In the genomic region with DNA sequence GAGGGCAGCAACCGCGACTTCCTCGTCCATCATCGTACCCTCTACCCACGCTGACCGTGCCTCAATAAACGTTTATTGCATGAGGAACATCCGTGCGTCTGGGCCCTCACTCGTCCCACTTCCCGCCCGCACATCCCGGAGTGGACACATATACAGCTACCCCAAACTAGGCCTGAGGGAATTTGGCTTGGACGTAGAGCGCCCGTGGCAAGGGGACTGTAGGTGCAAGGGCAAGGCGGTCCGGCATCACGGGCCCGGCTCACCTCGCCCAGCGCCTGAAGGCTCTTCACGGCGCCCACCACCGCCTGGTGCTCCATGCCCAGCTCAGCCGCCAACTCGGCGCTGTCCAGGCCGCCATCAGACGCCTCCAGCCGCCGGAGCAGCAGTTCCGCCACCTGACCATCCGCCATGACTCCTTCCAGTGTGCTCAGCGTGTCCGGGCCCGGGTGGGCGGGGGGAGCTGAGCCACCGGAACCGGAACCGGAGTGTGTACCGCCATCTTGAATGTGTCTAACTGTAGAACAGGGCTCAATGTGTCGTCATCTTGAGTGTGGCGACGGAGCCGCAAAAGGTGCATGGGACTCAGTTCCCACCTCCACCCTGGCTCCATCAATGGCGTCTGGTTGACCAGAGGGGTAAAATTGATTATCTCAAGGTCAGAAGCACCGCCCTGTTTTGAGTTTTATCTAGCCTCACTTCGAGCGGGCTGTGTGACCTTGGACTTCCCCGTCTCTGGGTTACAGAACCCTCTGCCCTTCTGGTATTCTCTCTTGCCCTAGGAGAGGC, we compare ENCODE assay signal across 1 cellular context.
TF ChIP-seq lines count a peak whose summit lies in the region.

A gene (minus strand): TSS at position 425 of the 786 bp plus-strand sequence. CDS start 15 bp downstream, at position 410.

TF ChIP-seq in HepG2, 621 proteins besides CTCF, POLR2A, EP300 and RAD21 (continued from another document and continues in another):
- TF ChIP-seq, protein P1, sequence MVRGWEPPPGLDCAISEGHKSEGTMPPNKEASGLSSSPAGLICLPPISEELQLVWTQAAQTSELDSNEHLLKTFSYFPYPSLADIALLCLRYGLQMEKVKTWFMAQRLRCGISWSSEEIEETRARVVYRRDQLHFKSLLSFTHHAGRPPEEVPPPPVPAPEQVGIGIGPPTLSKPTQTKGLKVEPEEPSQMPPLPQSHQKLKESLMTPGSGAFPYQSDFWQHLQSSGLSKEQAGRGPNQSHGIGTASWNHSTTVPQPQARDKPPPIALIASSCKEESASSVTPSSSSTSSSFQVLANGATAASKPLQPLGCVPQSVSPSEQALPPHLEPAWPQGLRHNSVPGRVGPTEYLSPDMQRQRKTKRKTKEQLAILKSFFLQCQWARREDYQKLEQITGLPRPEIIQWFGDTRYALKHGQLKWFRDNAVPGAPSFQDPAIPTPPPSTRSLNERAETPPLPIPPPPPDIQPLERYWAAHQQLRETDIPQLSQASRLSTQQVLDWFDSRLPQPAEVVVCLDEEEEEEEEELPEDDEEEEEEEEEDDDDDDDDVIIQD (CRISPR knock-in tag; IDR thresholded peaks at IDR 0.05; ENCODE audit: low read depth): 0 out of 2 replicates have a peak, but pooled peaks have one; percentile 9
- TF ChIP-seq TAF1 (CRISPR knock-in tag; IDR thresholded peaks at IDR 0.05) (peak; percentile 97), PITX1 (CRISPR knock-in tag; IDR thresholded peaks at IDR 0.05) (no peak; the same call in 1 of the 2 replicates), TAF15 (IDR thresholded peaks at IDR 0.05; ENCODE audit: low read depth, low read length, poor library complexity, severe bottlenecking) (no peak), ZNF772 (CRISPR knock-in tag; IDR thresholded peaks at IDR 0.05) (peak; percentile 63), SRY (CRISPR knock-in tag; IDR thresholded peaks at IDR 0.05) (0 out of 2 replicates have a peak, but pooled peaks have one; percentile 49), ATF1 (CRISPR knock-in tag; IDR thresholded peaks at IDR 0.05) (no peak), ATF7-NPFF (CRISPR knock-in tag; IDR thresholded peaks at IDR 0.05; ENCODE audit: low read depth) (0 out of 2 replicates have a peak, but pooled peaks have one; percentile 62), MED1 (CRISPR knock-in tag; IDR thresholded peaks at IDR 0.05) (no peak; the same call in none of the 2 replicates), NKX3-1 (CRISPR knock-in tag; IDR thresholded peaks at IDR 0.05) (no peak), ZNF263 (CRISPR knock-in tag; IDR thresholded peaks at IDR 0.05) (no peak), DNMT1 (CRISPR knock-in tag; IDR thresholded peaks at IDR 0.05) (no peak; the same call in 1 of the 2 replicates), SMARCE1 (IDR thresholded peaks at IDR 0.05; ENCODE audit: borderline replicate concordance) (no peak), SP5 (CRISPR knock-in tag; IDR thresholded peaks at IDR 0.05; ENCODE audit: borderline replicate concordance, low read depth) (peak; percentile 41; the same call in 1 of the 2 replicates), RAD51 (IDR thresholded peaks at IDR 0.05; ENCODE audit: borderline replicate concordance) (no peak), MTF1 (CRISPR knock-in tag; IDR thresholded peaks at IDR 0.05) (no peak), XBP1 (CRISPR knock-in tag; IDR thresholded peaks at IDR 0.05) (no peak), CBFB (CRISPR knock-in tag; IDR thresholded peaks at IDR 0.05) (peak; percentile 65), ZBTB20 (CRISPR knock-in tag; IDR thresholded peaks at IDR 0.05; ENCODE audit: borderline replicate concordance, low read depth) (0 out of 2 replicates have a peak, but pooled peaks have one; percentile 17), CAMTA2 (CRISPR knock-in tag; IDR thresholded peaks at IDR 0.05; ENCODE audit: borderline replicate concordance) (peak; percentile 24; the same call in 1 of the 2 replicates)
- TF ChIP-seq, protein P2, sequence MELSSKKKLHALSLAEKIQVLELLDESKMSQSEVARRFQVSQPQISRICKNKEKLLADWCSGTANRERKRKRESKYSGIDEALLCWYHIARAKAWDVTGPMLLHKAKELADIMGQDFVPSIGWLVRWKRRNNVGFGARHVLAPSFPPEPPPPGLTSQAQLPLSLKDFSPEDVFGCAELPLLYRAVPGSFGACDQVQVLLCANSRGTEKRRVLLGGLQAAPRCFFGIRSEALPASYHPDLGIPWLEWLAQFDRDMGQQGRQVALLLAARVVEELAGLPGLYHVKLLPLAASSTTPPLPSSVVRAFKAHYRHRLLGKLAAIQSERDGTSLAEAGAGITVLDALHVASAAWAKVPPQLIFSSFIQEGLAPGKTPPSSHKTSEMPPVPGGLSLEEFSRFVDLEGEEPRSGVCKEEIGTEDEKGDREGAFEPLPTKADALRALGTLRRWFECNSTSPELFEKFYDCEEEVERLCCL (CRISPR knock-in tag; IDR thresholded peaks at IDR 0.05; ENCODE audit: borderline replicate concordance): no peak
- TF ChIP-seq, protein P3, sequence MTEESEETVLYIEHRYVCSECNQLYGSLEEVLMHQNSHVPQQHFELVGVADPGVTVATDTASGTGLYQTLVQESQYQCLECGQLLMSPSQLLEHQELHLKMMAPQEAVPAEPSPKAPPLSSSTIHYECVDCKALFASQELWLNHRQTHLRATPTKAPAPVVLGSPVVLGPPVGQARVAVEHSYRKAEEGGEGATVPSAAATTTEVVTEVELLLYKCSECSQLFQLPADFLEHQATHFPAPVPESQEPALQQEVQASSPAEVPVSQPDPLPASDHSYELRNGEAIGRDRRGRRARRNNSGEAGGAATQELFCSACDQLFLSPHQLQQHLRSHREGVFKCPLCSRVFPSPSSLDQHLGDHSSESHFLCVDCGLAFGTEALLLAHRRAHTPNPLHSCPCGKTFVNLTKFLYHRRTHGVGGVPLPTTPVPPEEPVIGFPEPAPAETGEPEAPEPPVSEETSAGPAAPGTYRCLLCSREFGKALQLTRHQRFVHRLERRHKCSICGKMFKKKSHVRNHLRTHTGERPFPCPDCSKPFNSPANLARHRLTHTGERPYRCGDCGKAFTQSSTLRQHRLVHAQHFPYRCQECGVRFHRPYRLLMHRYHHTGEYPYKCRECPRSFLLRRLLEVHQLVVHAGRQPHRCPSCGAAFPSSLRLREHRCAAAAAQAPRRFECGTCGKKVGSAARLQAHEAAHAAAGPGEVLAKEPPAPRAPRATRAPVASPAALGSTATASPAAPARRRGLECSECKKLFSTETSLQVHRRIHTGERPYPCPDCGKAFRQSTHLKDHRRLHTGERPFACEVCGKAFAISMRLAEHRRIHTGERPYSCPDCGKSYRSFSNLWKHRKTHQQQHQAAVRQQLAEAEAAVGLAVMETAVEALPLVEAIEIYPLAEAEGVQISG (CRISPR knock-in tag; IDR thresholded peaks at IDR 0.05): peak; percentile 95
- TF ChIP-seq, protein P4, sequence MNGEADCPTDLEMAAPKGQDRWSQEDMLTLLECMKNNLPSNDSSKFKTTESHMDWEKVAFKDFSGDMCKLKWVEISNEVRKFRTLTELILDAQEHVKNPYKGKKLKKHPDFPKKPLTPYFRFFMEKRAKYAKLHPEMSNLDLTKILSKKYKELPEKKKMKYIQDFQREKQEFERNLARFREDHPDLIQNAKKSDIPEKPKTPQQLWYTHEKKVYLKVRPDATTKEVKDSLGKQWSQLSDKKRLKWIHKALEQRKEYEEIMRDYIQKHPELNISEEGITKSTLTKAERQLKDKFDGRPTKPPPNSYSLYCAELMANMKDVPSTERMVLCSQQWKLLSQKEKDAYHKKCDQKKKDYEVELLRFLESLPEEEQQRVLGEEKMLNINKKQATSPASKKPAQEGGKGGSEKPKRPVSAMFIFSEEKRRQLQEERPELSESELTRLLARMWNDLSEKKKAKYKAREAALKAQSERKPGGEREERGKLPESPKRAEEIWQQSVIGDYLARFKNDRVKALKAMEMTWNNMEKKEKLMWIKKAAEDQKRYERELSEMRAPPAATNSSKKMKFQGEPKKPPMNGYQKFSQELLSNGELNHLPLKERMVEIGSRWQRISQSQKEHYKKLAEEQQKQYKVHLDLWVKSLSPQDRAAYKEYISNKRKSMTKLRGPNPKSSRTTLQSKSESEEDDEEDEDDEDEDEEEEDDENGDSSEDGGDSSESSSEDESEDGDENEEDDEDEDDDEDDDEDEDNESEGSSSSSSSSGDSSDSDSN (CRISPR knock-in tag; IDR thresholded peaks at IDR 0.05): peak; percentile 84
- TF ChIP-seq, protein P5, sequence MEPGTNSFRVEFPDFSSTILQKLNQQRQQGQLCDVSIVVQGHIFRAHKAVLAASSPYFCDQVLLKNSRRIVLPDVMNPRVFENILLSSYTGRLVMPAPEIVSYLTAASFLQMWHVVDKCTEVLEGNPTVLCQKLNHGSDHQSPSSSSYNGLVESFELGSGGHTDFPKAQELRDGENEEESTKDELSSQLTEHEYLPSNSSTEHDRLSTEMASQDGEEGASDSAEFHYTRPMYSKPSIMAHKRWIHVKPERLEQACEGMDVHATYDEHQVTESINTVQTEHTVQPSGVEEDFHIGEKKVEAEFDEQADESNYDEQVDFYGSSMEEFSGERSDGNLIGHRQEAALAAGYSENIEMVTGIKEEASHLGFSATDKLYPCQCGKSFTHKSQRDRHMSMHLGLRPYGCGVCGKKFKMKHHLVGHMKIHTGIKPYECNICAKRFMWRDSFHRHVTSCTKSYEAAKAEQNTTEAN (CRISPR knock-in tag; conservative IDR thresholded peaks at IDR 0.05): no peak
- TF ChIP-seq, protein P6, sequence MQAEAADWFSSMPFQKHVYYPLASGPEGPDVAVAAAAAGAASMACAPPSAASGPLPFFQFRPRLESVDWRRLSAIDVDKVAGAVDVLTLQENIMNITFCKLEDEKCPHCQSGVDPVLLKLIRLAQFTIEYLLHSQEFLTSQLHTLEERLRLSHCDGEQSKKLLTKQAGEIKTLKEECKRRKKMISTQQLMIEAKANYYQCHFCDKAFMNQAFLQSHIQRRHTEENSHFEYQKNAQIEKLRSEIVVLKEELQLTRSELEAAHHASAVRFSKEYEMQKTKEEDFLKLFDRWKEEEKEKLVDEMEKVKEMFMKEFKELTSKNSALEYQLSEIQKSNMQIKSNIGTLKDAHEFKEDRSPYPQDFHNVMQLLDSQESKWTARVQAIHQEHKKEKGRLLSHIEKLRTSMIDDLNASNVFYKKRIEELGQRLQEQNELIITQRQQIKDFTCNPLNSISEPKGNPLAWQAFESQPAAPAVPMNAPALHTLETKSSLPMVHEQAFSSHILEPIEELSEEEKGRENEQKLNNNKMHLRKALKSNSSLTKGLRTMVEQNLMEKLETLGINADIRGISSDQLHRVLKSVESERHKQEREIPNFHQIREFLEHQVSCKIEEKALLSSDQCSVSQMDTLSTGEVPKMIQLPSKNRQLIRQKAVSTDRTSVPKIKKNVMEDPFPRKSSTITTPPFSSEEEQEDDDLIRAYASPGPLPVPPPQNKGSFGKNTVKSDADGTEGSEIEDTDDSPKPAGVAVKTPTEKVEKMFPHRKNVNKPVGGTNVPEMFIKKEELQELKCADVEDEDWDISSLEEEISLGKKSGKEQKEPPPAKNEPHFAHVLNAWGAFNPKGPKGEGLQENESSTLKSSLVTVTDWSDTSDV (CRISPR knock-in tag; IDR thresholded peaks at IDR 0.05): 0 out of 2 replicates have a peak, but pooled peaks have one; percentile 69
- TF ChIP-seq, protein P7, sequence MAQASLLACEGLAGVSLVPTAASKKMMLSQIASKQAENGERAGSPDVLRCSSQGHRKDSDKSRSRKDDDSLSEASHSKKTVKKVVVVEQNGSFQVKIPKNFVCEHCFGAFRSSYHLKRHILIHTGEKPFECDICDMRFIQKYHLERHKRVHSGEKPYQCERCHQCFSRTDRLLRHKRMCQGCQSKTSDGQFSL (CRISPR knock-in tag; IDR thresholded peaks at IDR 0.05): no peak
- TF ChIP-seq, protein P8, sequence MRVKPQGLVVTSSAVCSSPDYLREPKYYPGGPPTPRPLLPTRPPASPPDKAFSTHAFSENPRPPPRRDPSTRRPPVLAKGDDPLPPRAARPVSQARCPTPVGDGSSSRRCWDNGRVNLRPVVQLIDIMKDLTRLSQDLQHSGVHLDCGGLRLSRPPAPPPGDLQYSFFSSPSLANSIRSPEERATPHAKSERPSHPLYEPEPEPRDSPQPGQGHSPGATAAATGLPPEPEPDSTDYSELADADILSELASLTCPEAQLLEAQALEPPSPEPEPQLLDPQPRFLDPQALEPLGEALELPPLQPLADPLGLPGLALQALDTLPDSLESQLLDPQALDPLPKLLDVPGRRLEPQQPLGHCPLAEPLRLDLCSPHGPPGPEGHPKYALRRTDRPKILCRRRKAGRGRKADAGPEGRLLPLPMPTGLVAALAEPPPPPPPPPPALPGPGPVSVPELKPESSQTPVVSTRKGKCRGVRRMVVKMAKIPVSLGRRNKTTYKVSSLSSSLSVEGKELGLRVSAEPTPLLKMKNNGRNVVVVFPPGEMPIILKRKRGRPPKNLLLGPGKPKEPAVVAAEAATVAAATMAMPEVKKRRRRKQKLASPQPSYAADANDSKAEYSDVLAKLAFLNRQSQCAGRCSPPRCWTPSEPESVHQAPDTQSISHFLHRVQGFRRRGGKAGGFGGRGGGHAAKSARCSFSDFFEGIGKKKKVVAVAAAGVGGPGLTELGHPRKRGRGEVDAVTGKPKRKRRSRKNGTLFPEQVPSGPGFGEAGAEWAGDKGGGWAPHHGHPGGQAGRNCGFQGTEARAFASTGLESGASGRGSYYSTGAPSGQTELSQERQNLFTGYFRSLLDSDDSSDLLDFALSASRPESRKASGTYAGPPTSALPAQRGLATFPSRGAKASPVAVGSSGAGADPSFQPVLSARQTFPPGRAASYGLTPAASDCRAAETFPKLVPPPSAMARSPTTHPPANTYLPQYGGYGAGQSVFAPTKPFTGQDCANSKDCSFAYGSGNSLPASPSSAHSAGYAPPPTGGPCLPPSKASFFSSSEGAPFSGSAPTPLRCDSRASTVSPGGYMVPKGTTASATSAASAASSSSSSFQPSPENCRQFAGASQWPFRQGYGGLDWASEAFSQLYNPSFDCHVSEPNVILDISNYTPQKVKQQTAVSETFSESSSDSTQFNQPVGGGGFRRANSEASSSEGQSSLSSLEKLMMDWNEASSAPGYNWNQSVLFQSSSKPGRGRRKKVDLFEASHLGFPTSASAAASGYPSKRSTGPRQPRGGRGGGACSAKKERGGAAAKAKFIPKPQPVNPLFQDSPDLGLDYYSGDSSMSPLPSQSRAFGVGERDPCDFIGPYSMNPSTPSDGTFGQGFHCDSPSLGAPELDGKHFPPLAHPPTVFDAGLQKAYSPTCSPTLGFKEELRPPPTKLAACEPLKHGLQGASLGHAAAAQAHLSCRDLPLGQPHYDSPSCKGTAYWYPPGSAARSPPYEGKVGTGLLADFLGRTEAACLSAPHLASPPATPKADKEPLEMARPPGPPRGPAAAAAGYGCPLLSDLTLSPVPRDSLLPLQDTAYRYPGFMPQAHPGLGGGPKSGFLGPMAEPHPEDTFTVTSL (CRISPR knock-in tag; IDR thresholded peaks at IDR 0.05; ENCODE audit: borderline replicate concordance): no peak
- TF ChIP-seq, protein P9, sequence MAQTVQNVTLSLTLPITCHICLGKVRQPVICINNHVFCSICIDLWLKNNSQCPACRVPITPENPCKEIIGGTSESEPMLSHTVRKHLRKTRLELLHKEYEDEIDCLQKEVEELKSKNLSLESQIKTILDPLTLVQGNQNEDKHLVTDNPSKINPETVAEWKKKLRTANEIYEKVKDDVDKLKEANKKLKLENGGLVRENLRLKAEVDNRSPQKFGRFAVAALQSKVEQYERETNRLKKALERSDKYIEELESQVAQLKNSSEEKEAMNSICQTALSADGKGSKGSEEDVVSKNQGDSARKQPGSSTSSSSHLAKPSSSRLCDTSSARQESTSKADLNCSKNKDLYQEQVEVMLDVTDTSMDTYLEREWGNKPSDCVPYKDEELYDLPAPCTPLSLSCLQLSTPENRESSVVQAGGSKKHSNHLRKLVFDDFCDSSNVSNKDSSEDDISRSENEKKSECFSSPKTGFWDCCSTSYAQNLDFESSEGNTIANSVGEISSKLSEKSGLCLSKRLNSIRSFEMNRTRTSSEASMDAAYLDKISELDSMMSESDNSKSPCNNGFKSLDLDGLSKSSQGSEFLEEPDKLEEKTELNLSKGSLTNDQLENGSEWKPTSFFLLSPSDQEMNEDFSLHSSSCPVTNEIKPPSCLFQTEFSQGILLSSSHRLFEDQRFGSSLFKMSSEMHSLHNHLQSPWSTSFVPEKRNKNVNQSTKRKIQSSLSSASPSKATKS (CRISPR knock-in tag; IDR thresholded peaks at IDR 0.05): no peak
